ENCODE assay signal across 1 cellular context in the genomic region with DNA sequence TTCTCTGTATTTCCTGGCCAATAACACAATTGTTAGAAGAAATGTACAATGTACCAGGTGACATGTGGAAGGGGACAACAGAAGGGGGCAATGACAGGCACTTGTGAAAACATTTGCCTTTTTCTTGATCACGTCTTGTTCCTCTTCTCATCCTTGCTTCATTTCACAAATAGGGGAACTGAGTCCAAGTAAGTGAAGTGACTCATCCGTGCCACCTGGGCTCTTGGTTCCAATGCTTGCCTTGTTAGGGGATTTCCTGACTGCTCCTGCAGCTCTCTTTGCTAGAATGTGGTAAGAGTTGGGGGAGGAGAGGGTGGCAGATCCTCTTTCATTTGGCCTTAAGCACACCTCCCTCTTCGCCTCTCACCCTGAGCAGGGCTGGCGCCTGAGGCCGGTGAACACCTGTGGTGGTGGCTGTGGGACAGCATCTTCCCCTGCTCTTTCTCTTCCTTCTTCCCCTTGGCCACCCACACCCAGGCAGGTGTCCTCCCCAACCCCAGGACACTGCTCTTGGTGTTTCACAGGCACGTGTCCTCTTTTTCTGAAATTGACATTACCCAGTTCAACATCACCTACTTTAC.
TF ChIP-seq lines count a peak whose summit lies in the region.

No MANE protein-coding gene starts in this region.

TF ChIP-seq in GM12878, 131 proteins besides CTCF, POLR2A, EP300 and RAD21 (continued from another document and continues in another):
- TF ChIP-seq, protein P1, sequence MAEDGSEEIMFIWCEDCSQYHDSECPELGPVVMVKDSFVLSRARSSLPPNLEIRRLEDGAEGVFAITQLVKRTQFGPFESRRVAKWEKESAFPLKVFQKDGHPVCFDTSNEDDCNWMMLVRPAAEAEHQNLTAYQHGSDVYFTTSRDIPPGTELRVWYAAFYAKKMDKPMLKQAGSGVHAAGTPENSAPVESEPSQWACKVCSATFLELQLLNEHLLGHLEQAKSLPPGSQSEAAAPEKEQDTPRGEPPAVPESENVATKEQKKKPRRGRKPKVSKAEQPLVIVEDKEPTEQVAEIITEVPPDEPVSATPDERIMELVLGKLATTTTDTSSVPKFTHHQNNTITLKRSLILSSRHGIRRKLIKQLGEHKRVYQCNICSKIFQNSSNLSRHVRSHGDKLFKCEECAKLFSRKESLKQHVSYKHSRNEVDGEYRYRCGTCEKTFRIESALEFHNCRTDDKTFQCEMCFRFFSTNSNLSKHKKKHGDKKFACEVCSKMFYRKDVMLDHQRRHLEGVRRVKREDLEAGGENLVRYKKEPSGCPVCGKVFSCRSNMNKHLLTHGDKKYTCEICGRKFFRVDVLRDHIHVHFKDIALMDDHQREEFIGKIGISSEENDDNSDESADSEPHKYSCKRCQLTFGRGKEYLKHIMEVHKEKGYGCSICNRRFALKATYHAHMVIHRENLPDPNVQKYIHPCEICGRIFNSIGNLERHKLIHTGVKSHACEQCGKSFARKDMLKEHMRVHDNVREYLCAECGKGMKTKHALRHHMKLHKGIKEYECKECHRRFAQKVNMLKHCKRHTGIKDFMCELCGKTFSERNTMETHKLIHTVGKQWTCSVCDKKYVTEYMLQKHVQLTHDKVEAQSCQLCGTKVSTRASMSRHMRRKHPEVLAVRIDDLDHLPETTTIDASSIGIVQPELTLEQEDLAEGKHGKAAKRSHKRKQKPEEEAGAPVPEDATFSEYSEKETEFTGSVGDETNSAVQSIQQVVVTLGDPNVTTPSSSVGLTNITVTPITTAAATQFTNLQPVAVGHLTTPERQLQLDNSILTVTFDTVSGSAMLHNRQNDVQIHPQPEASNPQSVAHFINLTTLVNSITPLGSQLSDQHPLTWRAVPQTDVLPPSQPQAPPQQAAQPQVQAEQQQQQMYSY (CRISPR knock-in tag; IDR thresholded peaks at IDR 0.05), result no peak
- TF ChIP-seq CBX3 (IDR thresholded peaks at IDR 0.05; ENCODE audit: borderline replicate concordance, low read depth) (no peak), PML (IDR thresholded peaks at IDR 0.05; ENCODE audit: low read length) (peak; percentile 86), ESRRA (IDR thresholded peaks at IDR 0.05; ENCODE audit: low read length) (no peak), TCF7 (IDR thresholded peaks at IDR 0.05; ENCODE audit: borderline replicate concordance) (0 out of 2 replicates have a peak, but pooled peaks have one; percentile 34), SREBF2 (IDR thresholded peaks at IDR 0.05; ENCODE audit: low read length) (no peak), CREM (IDR thresholded peaks at IDR 0.05; ENCODE audit: low read depth) (peak; percentile 93), POLR2AphosphoS2 (IDR thresholded peaks at IDR 0.05; ENCODE audit: low read depth, low read length) (no peak), KAT2A (conservative IDR thresholded peaks at IDR 0.05; ENCODE audit: control insufficient read depth, low read depth, low read length) (no peak), NFYA (IDR thresholded peaks at IDR 0.05; ENCODE audit: borderline replicate concordance, low read depth, low read length) (no peak), HDAC2 (IDR thresholded peaks at IDR 0.05) (no peak), BMI1 (IDR thresholded peaks at IDR 0.05; ENCODE audit: borderline replicate concordance) (peak; percentile 85), ZNF274 (IDR thresholded peaks at IDR 0.05; ENCODE audit: insufficient read depth, insufficient read length) (no peak), HCFC1 (IDR thresholded peaks at IDR 0.05; ENCODE audit: low read length) (no peak), CEBPB (IDR thresholded peaks at IDR 0.05; ENCODE audit: borderline replicate concordance in 1 of 2, low read depth in 2 of 2, low read length in 2 of 2) (peak in 1 of 2 experiments; percentile 90; a peak in 2 of 4 replicates), POLR2AphosphoS5 (IDR thresholded peaks at IDR 0.05; ENCODE audit: low read length) (peak; percentile 53), NBN (IDR thresholded peaks at IDR 0.05) (peak; percentile 97), NFIC (IDR thresholded peaks at IDR 0.05; ENCODE audit: low read depth, low read length) (peak; percentile 98), SP1 (IDR thresholded peaks at IDR 0.05; ENCODE audit: low read depth, low read length) (peak; percentile 90), TCF12 (IDR thresholded peaks at IDR 0.05; ENCODE audit: low read depth, low read length) (peak; percentile 99), ZNF24 (IDR thresholded peaks at IDR 0.05) (no peak; the same call in 1 of the 2 replicates), RBBP5 (conservative IDR thresholded peaks at IDR 0.05) (no peak), BHLHE40 (IDR thresholded peaks at IDR 0.05; ENCODE audit: borderline replicate concordance in 1 of 2, low read depth in 2 of 2, low read length in 1 of 2) (peak; percentile 95), EZH2 (IDR thresholded peaks at IDR 0.05; ENCODE audit: borderline replicate concordance, control insufficient read depth, low read depth, low read length) (no peak), ZNF207 (IDR thresholded peaks at IDR 0.05; ENCODE audit: borderline replicate concordance) (0 out of 2 replicates have a peak, but pooled peaks have one; percentile 72), CHD4 (IDR thresholded peaks at IDR 0.05) (no peak), RB1 (IDR thresholded peaks at IDR 0.05; ENCODE audit: borderline replicate concordance) (no peak; the same call in 1 of the 2 replicates), KLF5 (IDR thresholded peaks at IDR 0.05; ENCODE audit: partially characterized antibody) (no peak), RUNX3 (IDR thresholded peaks at IDR 0.05; ENCODE audit: low read length) (peak; percentile 99), SMC3 (IDR thresholded peaks at IDR 0.05; ENCODE audit: borderline replicate concordance, low read length) (no peak; the same call in 1 of the 2 replicates), SMARCA5 (IDR thresholded peaks at IDR 0.05) (peak; percentile 81), TCF3 (IDR thresholded peaks at IDR 0.05; ENCODE audit: borderline replicate concordance, insufficient read depth, low read depth, low read length) (peak; percentile 99), FOXK2 (IDR thresholded peaks at IDR 0.05) (no peak)
- TF ChIP-seq, protein P2, sequence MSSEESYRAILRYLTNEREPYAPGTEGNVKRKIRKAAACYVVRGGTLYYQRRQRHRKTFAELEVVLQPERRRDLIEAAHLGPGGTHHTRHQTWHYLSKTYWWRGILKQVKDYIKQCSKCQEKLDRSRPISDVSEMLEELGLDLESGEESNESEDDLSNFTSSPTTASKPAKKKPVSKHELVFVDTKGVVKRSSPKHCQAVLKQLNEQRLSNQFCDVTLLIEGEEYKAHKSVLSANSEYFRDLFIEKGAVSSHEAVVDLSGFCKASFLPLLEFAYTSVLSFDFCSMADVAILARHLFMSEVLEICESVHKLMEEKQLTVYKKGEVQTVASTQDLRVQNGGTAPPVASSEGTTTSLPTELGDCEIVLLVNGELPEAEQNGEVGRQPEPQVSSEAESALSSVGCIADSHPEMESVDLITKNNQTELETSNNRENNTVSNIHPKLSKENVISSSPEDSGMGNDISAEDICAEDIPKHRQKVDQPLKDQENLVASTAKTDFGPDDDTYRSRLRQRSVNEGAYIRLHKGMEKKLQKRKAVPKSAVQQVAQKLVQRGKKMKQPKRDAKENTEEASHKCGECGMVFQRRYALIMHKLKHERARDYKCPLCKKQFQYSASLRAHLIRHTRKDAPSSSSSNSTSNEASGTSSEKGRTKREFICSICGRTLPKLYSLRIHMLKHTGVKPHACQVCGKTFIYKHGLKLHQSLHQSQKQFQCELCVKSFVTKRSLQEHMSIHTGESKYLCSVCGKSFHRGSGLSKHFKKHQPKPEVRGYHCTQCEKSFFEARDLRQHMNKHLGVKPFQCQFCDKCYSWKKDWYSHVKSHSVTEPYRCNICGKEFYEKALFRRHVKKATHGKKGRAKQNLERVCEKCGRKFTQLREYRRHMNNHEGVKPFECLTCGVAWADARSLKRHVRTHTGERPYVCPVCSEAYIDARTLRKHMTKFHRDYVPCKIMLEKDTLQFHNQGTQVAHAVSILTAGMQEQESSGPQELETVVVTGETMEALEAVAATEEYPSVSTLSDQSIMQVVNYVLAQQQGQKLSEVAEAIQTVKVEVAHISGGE (CRISPR knock-in tag; IDR thresholded peaks at IDR 0.05), result no peak
- TF ChIP-seq, protein P3, sequence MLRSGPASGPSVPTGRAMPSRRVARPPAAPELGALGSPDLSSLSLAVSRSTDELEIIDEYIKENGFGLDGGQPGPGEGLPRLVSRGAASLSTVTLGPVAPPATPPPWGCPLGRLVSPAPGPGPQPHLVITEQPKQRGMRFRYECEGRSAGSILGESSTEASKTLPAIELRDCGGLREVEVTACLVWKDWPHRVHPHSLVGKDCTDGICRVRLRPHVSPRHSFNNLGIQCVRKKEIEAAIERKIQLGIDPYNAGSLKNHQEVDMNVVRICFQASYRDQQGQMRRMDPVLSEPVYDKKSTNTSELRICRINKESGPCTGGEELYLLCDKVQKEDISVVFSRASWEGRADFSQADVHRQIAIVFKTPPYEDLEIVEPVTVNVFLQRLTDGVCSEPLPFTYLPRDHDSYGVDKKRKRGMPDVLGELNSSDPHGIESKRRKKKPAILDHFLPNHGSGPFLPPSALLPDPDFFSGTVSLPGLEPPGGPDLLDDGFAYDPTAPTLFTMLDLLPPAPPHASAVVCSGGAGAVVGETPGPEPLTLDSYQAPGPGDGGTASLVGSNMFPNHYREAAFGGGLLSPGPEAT (IDR thresholded peaks at IDR 0.05; ENCODE audit: low read depth), result peak; percentile 99
- TF ChIP-seq, protein P4, sequence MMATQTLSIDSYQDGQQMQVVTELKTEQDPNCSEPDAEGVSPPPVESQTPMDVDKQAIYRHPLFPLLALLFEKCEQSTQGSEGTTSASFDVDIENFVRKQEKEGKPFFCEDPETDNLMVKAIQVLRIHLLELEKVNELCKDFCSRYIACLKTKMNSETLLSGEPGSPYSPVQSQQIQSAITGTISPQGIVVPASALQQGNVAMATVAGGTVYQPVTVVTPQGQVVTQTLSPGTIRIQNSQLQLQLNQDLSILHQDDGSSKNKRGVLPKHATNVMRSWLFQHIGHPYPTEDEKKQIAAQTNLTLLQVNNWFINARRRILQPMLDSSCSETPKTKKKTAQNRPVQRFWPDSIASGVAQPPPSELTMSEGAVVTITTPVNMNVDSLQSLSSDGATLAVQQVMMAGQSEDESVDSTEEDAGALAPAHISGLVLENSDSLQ (IDR thresholded peaks at IDR 0.05), result peak; percentile 79
- TF ChIP-seq, protein P5, sequence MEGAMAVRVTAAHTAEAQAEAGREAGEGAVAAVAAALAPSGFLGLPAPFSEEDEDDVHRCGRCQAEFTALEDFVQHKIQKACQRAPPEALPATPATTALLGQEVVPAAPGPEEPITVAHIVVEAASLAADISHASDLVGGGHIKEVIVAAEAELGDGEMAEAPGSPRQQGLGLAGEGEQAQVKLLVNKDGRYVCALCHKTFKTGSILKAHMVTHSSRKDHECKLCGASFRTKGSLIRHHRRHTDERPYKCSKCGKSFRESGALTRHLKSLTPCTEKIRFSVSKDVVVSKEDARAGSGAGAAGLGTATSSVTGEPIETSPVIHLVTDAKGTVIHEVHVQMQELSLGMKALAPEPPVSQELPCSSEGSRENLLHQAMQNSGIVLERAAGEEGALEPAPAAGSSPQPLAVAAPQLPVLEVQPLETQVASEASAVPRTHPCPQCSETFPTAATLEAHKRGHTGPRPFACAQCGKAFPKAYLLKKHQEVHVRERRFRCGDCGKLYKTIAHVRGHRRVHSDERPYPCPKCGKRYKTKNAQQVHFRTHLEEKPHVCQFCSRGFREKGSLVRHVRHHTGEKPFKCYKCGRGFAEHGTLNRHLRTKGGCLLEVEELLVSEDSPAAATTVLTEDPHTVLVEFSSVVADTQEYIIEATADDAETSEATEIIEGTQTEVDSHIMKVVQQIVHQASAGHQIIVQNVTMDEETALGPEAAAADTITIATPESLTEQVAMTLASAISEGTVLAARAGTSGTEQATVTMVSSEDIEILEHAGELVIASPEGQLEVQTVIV (IDR thresholded peaks at IDR 0.05; ENCODE audit: borderline replicate concordance, partially characterized antibody), result no peak
- TF ChIP-seq, protein P6, sequence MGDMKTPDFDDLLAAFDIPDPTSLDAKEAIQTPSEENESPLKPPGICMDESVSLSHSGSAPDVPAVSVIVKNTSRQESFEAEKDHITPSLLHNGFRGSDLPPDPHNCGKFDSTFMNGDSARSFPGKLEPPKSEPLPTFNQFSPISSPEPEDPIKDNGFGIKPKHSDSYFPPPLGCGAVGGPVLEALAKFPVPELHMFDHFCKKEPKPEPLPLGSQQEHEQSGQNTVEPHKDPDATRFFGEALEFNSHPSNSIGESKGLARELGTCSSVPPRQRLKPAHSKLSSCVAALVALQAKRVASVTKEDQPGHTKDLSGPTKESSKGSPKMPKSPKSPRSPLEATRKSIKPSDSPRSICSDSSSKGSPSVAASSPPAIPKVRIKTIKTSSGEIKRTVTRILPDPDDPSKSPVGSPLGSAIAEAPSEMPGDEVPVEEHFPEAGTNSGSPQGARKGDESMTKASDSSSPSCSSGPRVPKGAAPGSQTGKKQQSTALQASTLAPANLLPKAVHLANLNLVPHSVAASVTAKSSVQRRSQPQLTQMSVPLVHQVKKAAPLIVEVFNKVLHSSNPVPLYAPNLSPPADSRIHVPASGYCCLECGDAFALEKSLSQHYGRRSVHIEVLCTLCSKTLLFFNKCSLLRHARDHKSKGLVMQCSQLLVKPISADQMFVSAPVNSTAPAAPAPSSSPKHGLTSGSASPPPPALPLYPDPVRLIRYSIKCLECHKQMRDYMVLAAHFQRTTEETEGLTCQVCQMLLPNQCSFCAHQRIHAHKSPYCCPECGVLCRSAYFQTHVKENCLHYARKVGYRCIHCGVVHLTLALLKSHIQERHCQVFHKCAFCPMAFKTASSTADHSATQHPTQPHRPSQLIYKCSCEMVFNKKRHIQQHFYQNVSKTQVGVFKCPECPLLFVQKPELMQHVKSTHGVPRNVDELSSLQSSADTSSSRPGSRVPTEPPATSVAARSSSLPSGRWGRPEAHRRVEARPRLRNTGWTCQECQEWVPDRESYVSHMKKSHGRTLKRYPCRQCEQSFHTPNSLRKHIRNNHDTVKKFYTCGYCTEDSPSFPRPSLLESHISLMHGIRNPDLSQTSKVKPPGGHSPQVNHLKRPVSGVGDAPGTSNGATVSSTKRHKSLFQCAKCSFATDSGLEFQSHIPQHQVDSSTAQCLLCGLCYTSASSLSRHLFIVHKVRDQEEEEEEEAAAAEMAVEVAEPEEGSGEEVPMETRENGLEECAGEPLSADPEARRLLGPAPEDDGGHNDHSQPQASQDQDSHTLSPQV (IDR thresholded peaks at IDR 0.05), result no peak
- TF ChIP-seq, protein P7, sequence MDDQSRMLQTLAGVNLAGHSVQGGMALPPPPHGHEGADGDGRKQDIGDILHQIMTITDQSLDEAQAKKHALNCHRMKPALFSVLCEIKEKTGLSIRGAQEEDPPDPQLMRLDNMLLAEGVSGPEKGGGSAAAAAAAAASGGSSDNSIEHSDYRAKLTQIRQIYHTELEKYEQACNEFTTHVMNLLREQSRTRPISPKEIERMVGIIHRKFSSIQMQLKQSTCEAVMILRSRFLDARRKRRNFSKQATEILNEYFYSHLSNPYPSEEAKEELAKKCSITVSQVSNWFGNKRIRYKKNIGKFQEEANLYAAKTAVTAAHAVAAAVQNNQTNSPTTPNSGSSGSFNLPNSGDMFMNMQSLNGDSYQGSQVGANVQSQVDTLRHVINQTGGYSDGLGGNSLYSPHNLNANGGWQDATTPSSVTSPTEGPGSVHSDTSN (IDR thresholded peaks at IDR 0.05; ENCODE audit: insufficient replicate concordance, low read depth, low read length), result peak; percentile 16
- TF ChIP-seq, protein P8, sequence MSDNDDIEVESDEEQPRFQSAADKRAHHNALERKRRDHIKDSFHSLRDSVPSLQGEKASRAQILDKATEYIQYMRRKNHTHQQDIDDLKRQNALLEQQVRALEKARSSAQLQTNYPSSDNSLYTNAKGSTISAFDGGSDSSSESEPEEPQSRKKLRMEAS (IDR thresholded peaks at IDR 0.05; ENCODE audit: low read depth, low read length), result peak; percentile 47
